ENCODE assay signal across 8 cellular contexts in the genomic region with DNA sequence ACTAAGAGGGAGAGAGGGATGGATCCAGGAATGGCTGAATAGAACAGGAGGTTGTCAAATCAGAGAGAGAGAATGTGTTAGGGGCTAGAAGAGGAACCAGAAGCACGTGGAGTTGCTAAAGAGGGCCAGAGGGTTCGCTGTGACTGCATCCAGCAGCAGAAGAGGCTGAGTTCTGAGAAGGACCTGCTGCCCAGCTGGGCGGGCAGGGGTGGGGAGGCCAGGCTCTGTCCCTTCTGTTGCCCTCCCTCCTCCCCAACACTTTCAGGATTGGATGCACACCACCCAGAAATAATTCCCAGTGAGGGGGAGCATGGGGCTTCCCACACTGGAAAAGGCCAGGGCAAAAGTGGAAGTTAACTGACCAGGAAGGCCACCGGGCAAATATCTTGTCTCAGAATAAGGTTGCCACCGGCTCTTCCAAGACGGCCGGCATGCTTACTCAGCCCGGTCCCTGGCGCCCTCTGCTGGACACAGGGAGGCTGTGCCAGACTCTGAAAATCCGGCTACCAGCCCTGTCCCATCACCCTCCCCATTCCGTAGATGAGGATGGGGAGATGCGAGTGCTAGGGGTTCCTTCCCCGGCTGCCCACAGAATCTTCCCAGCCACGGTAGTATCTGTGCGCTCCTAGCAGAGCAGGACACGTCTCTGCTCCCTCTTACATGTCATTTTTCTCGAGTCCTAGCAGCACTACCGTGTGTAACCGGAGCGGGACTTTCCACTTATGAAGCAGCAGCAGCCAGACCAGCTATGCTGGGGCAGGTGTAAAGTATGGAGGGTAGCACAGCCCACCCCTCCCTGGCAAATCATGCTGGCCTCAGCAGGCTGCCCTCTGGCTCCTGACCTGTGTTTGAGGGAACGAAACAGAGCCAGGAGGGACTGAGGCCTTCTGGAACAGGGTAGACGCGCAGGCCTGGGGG. TPM values are rescaled to one million over a fixed set of nuclear protein-coding genes. Genes with fewer than 3 reads are reported as not detected.
DNase-seq lines count a peak whose midpoint lies in the region; ATAC-seq, FAIRE-seq and TF ChIP-seq lines count a peak whose summit lies in the region.

No MANE protein-coding gene starts in this region.

- H3K9me3 Mint-ChIP-seq in nephron progenitor cell = no peaks in the 10 kb centered on the region

- ATAC-seq in GM21737 (IDR thresholded peaks at IDR 0.05; ENCODE audit: unreplicated experiment) = no peak

- peaks cover 37% of the 10 kb centered on the region for H3K36me3 Mint-ChIP-seq in nephron progenitor cell (ENCODE audit: low read depth)

- peak; percentile 45 for FAIRE-seq in RCC 7860 (lab: Jason Lieb, UNC)

- DNase-seq in GM12864 (ENCODE audit: low read depth) (no peak), HT1080 (ENCODE audit: low read depth) (peak; percentile 79), RCC 7860 (ENCODE audit: low spot score) (peak; percentile 42), fibroblast of pulmonary artery (ENCODE audit: low read depth) (peak; percentile 84), nephron progenitor cell (peak; percentile 91)
- peak; percentile 74 to 79 for DNase-seq in activated T-helper 1 cell treated with anti-CD3 and anti-CD28 coated beads, Interleukin-2, amount 50 U/mL, for 16 hours (ENCODE audit: low read depth in 1 of 2, low spot score in 1 of 2)
- peak; percentile 53 to 87 (median 78) for DNase-seq in stimulated activated naive CD4-positive, alpha-beta T cell (lab: John Stamatoyannopoulos, UW)

- TF ChIP-seq CTCF in GM12864 (IDR thresholded peaks at IDR 0.05; ENCODE audit: low read depth, low read length, missing control alignments) = peak; percentile 95
- peak; percentile 96 for TF ChIP-seq CTCF in fibroblast of pulmonary artery (IDR thresholded peaks at IDR 0.05; ENCODE audit: low read length, missing control alignments)
- peak; percentile 98 for TF ChIP-seq CTCF in nephron progenitor cell (IDR thresholded peaks at IDR 0.05)

- peak overlapping the region; percentile 94 for H3K27ac Mint-ChIP-seq in nephron progenitor cell

- no peak overlapping the region for H3K4me3 Mint-ChIP-seq in nephron progenitor cell

- peaks cover 69% of the 10 kb centered on the region for H3K4me1 Mint-ChIP-seq in nephron progenitor cell

- no peaks in the 10 kb centered on the region for H3K27me3 Mint-ChIP-seq in nephron progenitor cell (ENCODE audit: low read depth, poor library complexity)

- no peak overlapping the region for H3K4me3 ChIP-seq in GM12864 (ENCODE audit: low read depth, low read length)
- H3K4me3 ChIP-seq in fibroblast of pulmonary artery (replicated peaks; ENCODE audit: low read depth, low read length) = no peak overlapping the region

RNA-seq across cellular contexts. Expression of a gene that starts 46.8 kb away (rescaled TPM):
- not detected in 2 replicates for total RNA-seq in HT1080 (2014; rRNA removed; shearing (Covaris generic))
- polyA plus RNA-seq in HT1080 (2015; cell fraction: cytosol; rRNA removed) = not detected in 2 replicates
- not detected in 2 replicates for polyA plus RNA-seq in HT1080 (2015; cell fraction: nucleus; rRNA removed)
